ENCODE assay signal across 24 cellular contexts in the genomic region with DNA sequence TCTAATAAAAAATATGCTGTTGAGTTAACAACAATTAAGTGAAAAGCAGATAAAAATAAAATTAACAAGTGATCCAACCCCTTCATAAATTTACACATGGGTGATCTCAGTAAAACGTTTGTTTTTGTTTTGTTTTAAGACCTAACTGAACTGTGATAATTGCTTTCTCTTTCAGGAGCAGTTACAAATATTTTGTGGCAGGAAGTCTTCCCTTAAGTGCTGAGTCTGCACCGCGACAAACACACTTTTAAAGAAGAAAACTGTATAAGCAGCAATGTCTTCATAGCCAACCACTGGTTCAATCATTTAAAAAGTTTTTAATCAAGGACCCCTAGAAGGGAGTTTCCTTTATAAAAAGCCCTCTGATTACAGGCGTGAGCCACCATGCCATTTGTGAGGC. TPM values are rescaled to one million over a fixed set of nuclear protein-coding genes. Genes with fewer than 3 reads are reported as not detected.
DNase-seq lines count a peak whose midpoint lies in the region; ATAC-seq, FAIRE-seq and TF ChIP-seq lines count a peak whose summit lies in the region.
"Had no signal": no experiment of that assay in that cellular context is flagged by ENCODE, and none has a peak within 500 bp of the region (broad histone marks: within the 10 kb centered on the region; RNA-seq: fewer than 3 reads in every experiment).

No MANE protein-coding gene starts in this region.

- BruUV-seq in K562 (replicated peaks; lab: Mats Ljungman, UMichigan) = no TSS peak

- no peaks in the 10 kb centered on the region for H4K20me1 ChIP-seq in K562 (replicated peaks; ENCODE audit: control insufficient read depth, insufficient read depth, low read length)

- no peaks in the 10 kb centered on the region for H3K27me3 ChIP-seq in CD4-positive, alpha-beta memory T cell (ENCODE audit: insufficient read depth, low read length)
- H3K27me3 ChIP-seq in K562 (ENCODE audit: control insufficient read depth in 2 of 2, insufficient read depth in 2 of 2, low read length in 2 of 2) = no peaks in the 10 kb centered on the region
- H3K27me3 ChIP-seq: dorsolateral prefrontal cortex, gastrocnemius medialis, sigmoid colon, transverse colon had no signal

- H3K4me3 Mint-ChIP-seq in CD4-positive, alpha-beta memory T cell = peak overlapping the region in 2 of 8 donors; percentile 10 to 18
- H3K4me3 Mint-ChIP-seq: HFFc6; naive B cell; stimulated activated naive B cell treated with anti-CD40 and anti-IgM and Interleukin-4, amounts not matched to agents 10 μg/mL and 1 μg/mL and 100 μg/mL, for 72 hours had no signal

- peaks cover 12% of the 10 kb centered on the region for H3K4me1 ChIP-seq in CD4-positive, alpha-beta memory T cell (ENCODE audit: insufficient read depth, low read length)
- peaks cover 0 to 5% of the 10 kb centered on the region in 2 experiments; a peak in 2 of 5 replicates for H3K4me1 ChIP-seq in K562 (replicated peaks in 1 of 2; ENCODE audit: control insufficient read depth in 2 of 2, insufficient read depth in 2 of 2, low read length in 2 of 2)
- H3K4me1 ChIP-seq: gastrocnemius medialis, parathyroid adenoma, sigmoid colon had no signal

- TF ChIP-seq EP300 in K562 (IDR thresholded peaks at IDR 0.05; ENCODE audit: low read length) = no peak

- TF ChIP-seq POLR2A in K562 (conservative IDR thresholded peaks at IDR 0.05) = no peak

- no peaks in the 10 kb centered on the region for H3K79me2 ChIP-seq in K562 (ENCODE audit: control insufficient read depth, insufficient read depth, low read length)
- H3K79me2 ChIP-seq: parathyroid adenoma had no signal

- H3K4me3 ChIP-seq in CD4-positive, alpha-beta memory T cell (ENCODE audit: low read length in 2 of 2) = no peak overlapping the region
- H3K4me3 ChIP-seq in K562 = no peak overlapping the region
- H3K4me3 ChIP-seq: dorsolateral prefrontal cortex, gastrocnemius medialis, sigmoid colon, transverse colon had no signal

- H3K9me1 ChIP-seq in K562 (ENCODE audit: control insufficient read depth, insufficient read depth, low read length) = no peaks in the 10 kb centered on the region

- peak overlapping the region in 3 of 7 donors; percentile 13 to 58 (median 22) for H3K27ac Mint-ChIP-seq in CD4-positive, alpha-beta memory T cell
- H3K27ac Mint-ChIP-seq: HFFc6; naive B cell; stimulated activated naive B cell treated with anti-CD40 and anti-IgM and Interleukin-4, amounts not matched to agents 10 μg/mL and 1 μg/mL and 100 μg/mL, for 72 hours had no signal

- POLR2A ChIA-PET in CD4-positive, alpha-beta memory T cell (lab: Charles Lee; ENCODE audit: partially characterized antibody) = interaction anchor here (1.6 to 2.4 kb wide), 2 partner anchors 179 to 183 kb away, joined by 5 to 9 read pairs; no protein-coding TSS in a partner anchor
- POLR2A ChIA-PET in K562 (lab: Yijun Ruan, JAX) = interaction anchor here (1.6 kb wide), 1 partner anchor 9 kb away, joined by 4 read pairs; no protein-coding TSS in a partner anchor

- no peaks in the 10 kb centered on the region for H3K36me3 Mint-ChIP-seq in CD4-positive, alpha-beta memory T cell
- H3K36me3 Mint-ChIP-seq: naive B cell; stimulated activated naive B cell treated with anti-CD40 and anti-IgM and Interleukin-4, amounts not matched to agents 10 μg/mL and 1 μg/mL and 100 μg/mL, for 72 hours had no signal

- CTCF ChIA-PET in CD4-positive, alpha-beta memory T cell (lab: Charles Lee; ENCODE audit: partially characterized antibody) = interaction anchor here (0.8 to 2.8 kb wide), 26 partner anchors 8 to 752 kb away, joined by 3 to 67 read pairs (median 4); a partner anchor contains a TSS
- CTCF ChIA-PET in K562 (lab: Yijun Ruan, JAX; ENCODE audit: low intra/inter-chr PET ratio) = no interaction called here

- H3K36me3 ChIP-seq in CD4-positive, alpha-beta memory T cell (ENCODE audit: insufficient read depth, low read length) = no peaks in the 10 kb centered on the region
- no peaks in the 10 kb centered on the region for H3K36me3 ChIP-seq in K562 (ENCODE audit: control insufficient read depth, insufficient read depth, low read length)
- H3K36me3 ChIP-seq: gastrocnemius medialis, sigmoid colon, transverse colon had no signal

- H3K4me2 ChIP-seq in K562 (ENCODE audit: insufficient read depth, low read length) = no peak overlapping the region

- H3K9me3 Mint-ChIP-seq in CD4-positive, alpha-beta memory T cell = no peaks in the 10 kb centered on the region
- H3K9me3 Mint-ChIP-seq: HFFc6; naive B cell; stimulated activated naive B cell treated with anti-CD40 and anti-IgM and Interleukin-4, amounts not matched to agents 10 μg/mL and 1 μg/mL and 100 μg/mL, for 72 hours had no signal

- intact Hi-C loops in CD4-positive, alpha-beta memory T cell (cut with micrococcal nuclease) = loop anchor here (5.0 kb wide), 2 partner anchors 165 to 380 kb away; a partner anchor contains a TSS
- intact Hi-C loops in K562 (cut with micrococcal nuclease) = loop anchor here (5.0 kb wide), 1 partner anchor 55 kb away; a partner anchor contains a TSS

- no peak for FAIRE-seq in K562 (lab: Jason Lieb, UNC)
- FAIRE-seq: HTR-8/SVneo, kidney had no signal

- no peak overlapping the region for H3K9ac ChIP-seq in K562 (ENCODE audit: insufficient read depth in 1 of 2, low read depth in 2 of 2, low read length in 2 of 2)
- H3K9ac ChIP-seq: parathyroid adenoma had no signal

- peaks cover 5 to 21% (median 9%) of the 10 kb centered on the region in 4 donors for H3K4me1 Mint-ChIP-seq in CD4-positive, alpha-beta memory T cell
- H3K4me1 Mint-ChIP-seq: naive B cell had no signal

- no peaks in the 10 kb centered on the region for H3K27me3 Mint-ChIP-seq in CD4-positive, alpha-beta memory T cell
- H3K27me3 Mint-ChIP-seq: naive B cell; stimulated activated naive B cell treated with anti-CD40 and anti-IgM and Interleukin-4, amounts not matched to agents 10 μg/mL and 1 μg/mL and 100 μg/mL, for 72 hours had no signal

- in situ Hi-C loops in K562 (cut with MboI) = loop anchor here (10.0 kb wide), 1 partner anchor 557 kb away; no protein-coding TSS in a partner anchor

- DNase-seq in CD4-positive, alpha-beta memory T cell = peak in 3 of 5 donors; percentile 9 to 30 (median 22)
- DNase-seq in K562 (ENCODE audit: extremely low read depth in 1 of 4, low spot score in 3 of 4) (no peak), HCEC 1CT (no peak)
- DNase-seq: amniotic stem cell; dorsolateral prefrontal cortex; erythroblast; gastrocnemius medialis; HFFc6; kidney; naive B cell; NCI-H2171 treated with DMSO at 0.1 percent for 48 hours; OCI-M1; SHP77; sigmoid colon; stimulated activated naive B cell treated with anti-CD40 and anti-IgM and Interleukin-4, amounts not matched to agents 10 μg/mL and 1 μg/mL and 100 μg/mL, for 72 hours; transverse colon had no signal

- ATAC-seq in GM18511 (IDR thresholded peaks at IDR 0.05; ENCODE audit: unreplicated experiment) (peak; percentile 64), HG03354 (IDR thresholded peaks at IDR 0.05; ENCODE audit: poor library complexity, severe bottlenecking, unreplicated experiment) (peak; percentile 65), K562 (no peak), GM21825 (IDR thresholded peaks at IDR 0.05; ENCODE audit: unreplicated experiment) (no peak), GM21515 (IDR thresholded peaks at IDR 0.05; ENCODE audit: unreplicated experiment) (no peak)
- no peak for ATAC-seq in activated CD4-positive, CD25-positive, alpha-beta regulatory T cell treated with anti-CD3 and anti-CD28 coated beads, Interleukin-2, amount 50 U/mL, for 24 hours
- ATAC-seq: gastrocnemius medialis; stimulated activated naive B cell treated with anti-CD40 and anti-IgM and Interleukin-4, amounts not matched to agents 10 μg/mL and 1 μg/mL and 100 μg/mL, for 72 hours had no signal

- no peaks in the 10 kb centered on the region for H3K9me3 ChIP-seq in CD4-positive, alpha-beta memory T cell (ENCODE audit: control insufficient read depth in 1 of 2, low read length in 2 of 2)
- H3K9me3 ChIP-seq in K562 (replicated peaks; ENCODE audit: control insufficient read depth, insufficient read depth, low read depth, low read length) = no peaks in the 10 kb centered on the region
- H3K9me3 ChIP-seq: gastrocnemius medialis, sigmoid colon, transverse colon had no signal

- H3K27ac ChIP-seq in CD4-positive, alpha-beta memory T cell (ENCODE audit: low read depth, low read length) = no peak overlapping the region
- no peak overlapping the region for H3K27ac ChIP-seq in K562 (ENCODE audit: extremely low read depth, low read depth, low read length)
- H3K27ac ChIP-seq: dorsolateral prefrontal cortex, gastrocnemius medialis, parathyroid adenoma, sigmoid colon, transverse colon, VCaP had no signal

- TF ChIP-seq CTCF in K562 (IDR thresholded peaks at IDR 0.05 in 2 of 3, conservative IDR thresholded peaks at IDR 0.05 in 1 of 3; ENCODE audit: insufficient read depth in 2 of 3, low read depth in 1 of 3, low read length in 3 of 3) = no peak

- 0 out of 2 replicates have a peak overlapping the region, but pooled peaks have one; percentile 9 for H2AFZ ChIP-seq in K562 (ENCODE audit: low read depth, low read length)
- H2AFZ ChIP-seq: parathyroid adenoma had no signal

- no peak for TF ChIP-seq RAD21 in K562 (CRISPR knock-in tag; conservative IDR thresholded peaks at IDR 0.05 in 1 of 2, IDR thresholded peaks at IDR 0.05 in 1 of 2)

- WGBS in K562 (ENCODE audit: insufficient coverage, low coverage, missing lambda C conversion rate) = 47% methylated on average over 4 of the region's 4 CpGs

TF ChIP-seq in K562, 482 proteins besides CTCF, POLR2A, EP300 and RAD21:
- TF ChIP-seq CTBP1 (IDR thresholded peaks at IDR 0.05; ENCODE audit: borderline replicate concordance) = no peak
- TF ChIP-seq ZNF316 (IDR thresholded peaks at IDR 0.05) = peak; percentile 28; the same call in 1 of the 2 replicates

RNA-seq across cellular contexts. Expression of a gene that starts 53.7 kb away (rescaled TPM):
- total RNA-seq in CD4-positive, alpha-beta memory T cell = 10 to 100 TPM; 79.8 to 84.9 TPM
- 10 to 100 TPM; 16.6 to 61.9 TPM for polyA plus RNA-seq in CD4-positive, alpha-beta memory T cell
- 8.8 and 9.8 TPM in 2 replicates for total RNA-seq in K562 (2011; cell fraction: chromatin; rRNA removed; ENCODE audit: low replicate concordance)
- 3.9 and 4.5 TPM in 2 replicates for total RNA-seq in K562 (2011; cell fraction: nucleolus; rRNA removed)
- total RNA-seq in K562 (2011; cell fraction: nucleoplasm; rRNA removed) = 9.4 and 11.4 TPM in 2 replicates
- total RNA-seq in K562 (2014; rRNA removed) = 7.2 and 9.6 TPM in 2 replicates
- 10.3 and 10.6 TPM in 2 replicates for total RNA-seq in K562 (2014; rRNA removed; fragmentation: Illumina TruSeq; extraction: Trizol)
- total RNA-seq in K562 (2015; rRNA removed; fragmentation: Illumina TruSeq; extraction: Trizol) = 11.5 and 11.8 TPM in 2 replicates
- total RNA-seq in K562 (2021) = 13.8 and 14.5 TPM in 2 replicates
- 5.8 and 10.5 TPM in 2 replicates for polyA plus RNA-seq in K562 (2011; rRNA removed)
- polyA plus RNA-seq in K562 (2011; cell fraction: cytosol; rRNA removed) = 5.4 and 7.1 TPM in 2 replicates
- polyA plus RNA-seq in K562 (2011; cell fraction: nucleus; rRNA removed) = 3.8 and 6.4 TPM in 2 replicates
- 9.7 and 13.3 TPM in 2 replicates for polyA plus RNA-seq in K562 (2012)
- polyA plus RNA-seq in K562 (2014; fragmentation: Illumina TruSeq; extraction: Trizol) = 10.9 and 11.9 TPM in 2 replicates
- 1 to 10 TPM; 2.4 to 3.2 TPM for polyA plus RNA-seq in K562 (2014; fragmentation: Nextera tagmentation; extraction: Ambion mirVana)
- polyA plus RNA-seq in K562 (2014; rRNA removed) = 8.2 and 8.5 TPM in 2 replicates
- polyA minus RNA-seq in K562 (2011; rRNA and poly(A)+ RNA removed) = 13.8 and 15.1 TPM in 2 replicates
- 5.5 and 7.8 TPM in 2 replicates for polyA minus RNA-seq in K562 (2011; cell fraction: cytosol; rRNA and poly(A)+ RNA removed)
- 4.8 and 6.1 TPM in 2 replicates for polyA minus RNA-seq in K562 (2011; cell fraction: nucleus; rRNA and poly(A)+ RNA removed)

Comparison
In these comparisons a context has a peak if more than half of its experiments do, and no peak if none do; other contexts are left out.
1. DNase-seq: peak in CD4-positive, alpha-beta memory T cell (3 of 5); none in K562 (0 of 4) and HCEC 1CT (single experiment).
2. ATAC-seq: peak in GM18511 (single experiment) and HG03354 (single experiment); none in K562 (single experiment), GM21825 (single experiment), activated CD4-positive, CD25-positive, alpha-beta regulatory T cell treated with anti-CD3 and anti-CD28 coated beads, Interleukin-2, amount 50 U/mL, for 24 hours (0 of 2) and GM21515 (single experiment).
3. RNA of a gene that starts 53.7 kb away (total RNA-seq): 79.8 to 84.9 TPM in CD4-positive, alpha-beta memory T cell; 3.9 to 14.5 TPM in K562; every median in the first group is over 4 times any median in the second.